ENCODE assay signal across 11 cellular contexts in the genomic region with DNA sequence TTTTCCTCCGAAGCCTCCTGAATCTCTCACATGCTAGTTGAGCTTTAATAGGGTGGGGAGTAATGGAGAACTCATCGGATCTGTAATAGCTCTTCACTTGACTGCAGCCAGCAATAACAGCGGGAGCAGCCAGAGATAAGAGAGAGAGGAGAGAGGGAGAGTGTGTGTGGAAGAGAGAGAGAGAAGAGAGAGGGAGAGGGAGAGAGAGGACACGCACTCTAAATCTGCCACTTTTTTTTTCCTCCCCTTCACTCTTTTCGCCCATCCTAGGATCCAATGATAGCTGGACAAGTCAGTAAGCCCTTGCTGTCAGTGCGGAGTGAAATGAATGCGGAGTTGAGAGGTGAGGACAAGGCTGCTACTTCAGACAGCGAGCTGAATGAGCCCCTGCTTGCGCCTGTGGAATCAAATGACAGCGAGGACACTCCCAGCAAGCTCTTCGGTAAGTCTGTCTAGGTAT.
DNase-seq lines count a peak whose midpoint lies in the region; ATAC-seq, FAIRE-seq and TF ChIP-seq lines count a peak whose summit lies in the region.
"Had no signal": no experiment of that assay in that cellular context is flagged by ENCODE, and none has a peak within 500 bp of the region (broad histone marks: within the 10 kb centered on the region; RNA-seq: fewer than 3 reads in every experiment).

No MANE protein-coding gene starts in this region.

- no peak overlapping the region; the same call in 1 of the 2 replicates for H3K27ac ChIP-seq in HEK293 (ENCODE audit: extremely low read depth, low read depth, low read length)
- H3K27ac ChIP-seq: HL-60, RWPE1 had no signal

- ATAC-seq in left ventricle myocardium superior: peak; percentile 81
- ATAC-seq in GM18870 (IDR thresholded peaks at IDR 0.05; ENCODE audit: unreplicated experiment): no peak
- ATAC-seq in HG03095 (IDR thresholded peaks at IDR 0.05; ENCODE audit: unreplicated experiment): no peak

- in situ Hi-C loops in G401 (cut with HindIII; ENCODE audit: low sequenced_read_pairs): no loop called here

- no peak for FAIRE-seq in GM12892 (lab: Jason Lieb, UNC)
- FAIRE-seq: endothelial cell of umbilical vein had no signal

- no peak for TF ChIP-seq CTCF in HEK293 (tag by site-specific recombination; IDR thresholded peaks at IDR 0.05)

- DNase-seq in NCI-H748 (lab: John Stamatoyannopoulos, UW; ENCODE audit: unreplicated experiment) (peak; percentile 90), left ventricle myocardium superior (no peak), putamen (ENCODE audit: low spot score) (peak; percentile 11), GM12892 (ENCODE audit: insufficient read length) (no peak), G401 (ENCODE audit: low spot score) (no peak)

- H3K9me3 ChIP-seq in HEK293 (ENCODE audit: control insufficient read depth, insufficient read depth, low read depth, low read length): no peaks in the 10 kb centered on the region

- H3K4me1 ChIP-seq in HEK293 (ENCODE audit: control insufficient read depth, insufficient read depth, low read length): peaks cover 8% of the 10 kb centered on the region

- intact Hi-C loops in left ventricle myocardium superior (cut with micrococcal nuclease): no loop called here

- H3K4me3 ChIP-seq in HEK293 (ENCODE audit: low read depth, low read length): peak overlapping the region; percentile 38

- H3K36me3 ChIP-seq in HEK293 (ENCODE audit: control insufficient read depth in 2 of 2, insufficient read depth in 1 of 2, low read length in 2 of 2): no peaks in the 10 kb centered on the region

- POLR2A ChIA-PET in HEK293 (lab: Yijun Ruan, JAX): interaction anchor here (0.6 to 1.3 kb wide), 6 partner anchors 9 to 1638 kb away, joined by 3 to 6 read pairs (median 4); partner anchors contain the start of gene VPS41

- CTCF ChIA-PET in HEK293 (lab: Yijun Ruan, JAX): interaction anchor here (0.6 to 0.8 kb wide), 3 partner anchors 15 to 272 kb away, joined by 3 to 4 read pairs (median 3); no protein-coding TSS in a partner anchor

- TF ChIP-seq POLR2A in GM12892 (IDR thresholded peaks at IDR 0.05; ENCODE audit: low read depth, low read length): no peak

TF ChIP-seq in HEK293, 187 proteins besides CTCF, POLR2A, EP300 and RAD21 (continues in another document):
- TF ChIP-seq ZNF16 (tag by site-specific recombination; IDR thresholded peaks at IDR 0.05; ENCODE audit: low read depth) (no peak), GFI1B (tag by site-specific recombination; IDR thresholded peaks at IDR 0.05) (0 out of 2 replicates have a peak, but pooled peaks have one; percentile 21), ZNF223 (tag by site-specific recombination; IDR thresholded peaks at IDR 0.05) (no peak), PRDM10 (tag by site-specific recombination; IDR thresholded peaks at IDR 0.05) (peak; percentile 86), MZF1 (tag by site-specific recombination; IDR thresholded peaks at IDR 0.05; ENCODE audit: borderline replicate concordance) (peak; percentile 66; the same call in 1 of the 2 replicates), WT1 (tag by site-specific recombination; IDR thresholded peaks at IDR 0.05) (no peak), ZNF658 (tag by site-specific recombination; IDR thresholded peaks at IDR 0.05) (no peak), ZNF596 (tag by site-specific recombination; IDR thresholded peaks at IDR 0.05) (peak; percentile 94), ZBTB21 (tag by site-specific recombination; IDR thresholded peaks at IDR 0.05) (no peak), ZNF157 (tag by site-specific recombination; IDR thresholded peaks at IDR 0.05) (no peak), ZNF530 (tag by site-specific recombination; IDR thresholded peaks at IDR 0.05; ENCODE audit: low read depth) (no peak), ZBTB20 (tag by site-specific recombination; IDR thresholded peaks at IDR 0.05) (peak; percentile 31; the same call in 1 of the 2 replicates), FEZF1 (tag by site-specific recombination; IDR thresholded peaks at IDR 0.05) (peak; percentile 28; the same call in 1 of the 2 replicates), GLI2 (tag by site-specific recombination; IDR thresholded peaks at IDR 0.05; ENCODE audit: borderline replicate concordance, low read depth) (no peak), ZIC2 (tag by site-specific recombination; IDR thresholded peaks at IDR 0.05) (peak; percentile 60; the same call in 1 of the 2 replicates), INSM2 (tag by site-specific recombination; IDR thresholded peaks at IDR 0.05) (no peak), ZNF654 (tag by site-specific recombination; IDR thresholded peaks at IDR 0.05; ENCODE audit: low read depth) (no peak), ZNF670 (tag by site-specific recombination; IDR thresholded peaks at IDR 0.05; ENCODE audit: low read depth) (no peak), ZNF843 (tag by site-specific recombination; IDR thresholded peaks at IDR 0.05) (0 out of 2 replicates have a peak, but pooled peaks have one; percentile 40), KLF7 (tag by site-specific recombination; IDR thresholded peaks at IDR 0.05; ENCODE audit: borderline replicate concordance) (no peak), ZNF140 (tag by site-specific recombination; IDR thresholded peaks at IDR 0.05) (no peak), ZNF335 (tag by site-specific recombination; conservative IDR thresholded peaks at IDR 0.05) (0 out of 2 replicates have a peak, but pooled peaks have one; percentile 44), SCRT2 (tag by site-specific recombination; IDR thresholded peaks at IDR 0.05) (no peak), ZNF146 (tag by site-specific recombination; IDR thresholded peaks at IDR 0.05) (no peak), ZNF23 (tag by site-specific recombination; IDR thresholded peaks at IDR 0.05; ENCODE audit: borderline replicate concordance) (no peak), ZXDB (tag by site-specific recombination; IDR thresholded peaks at IDR 0.05) (peak; percentile 92)
- TF ChIP-seq, protein P1, sequence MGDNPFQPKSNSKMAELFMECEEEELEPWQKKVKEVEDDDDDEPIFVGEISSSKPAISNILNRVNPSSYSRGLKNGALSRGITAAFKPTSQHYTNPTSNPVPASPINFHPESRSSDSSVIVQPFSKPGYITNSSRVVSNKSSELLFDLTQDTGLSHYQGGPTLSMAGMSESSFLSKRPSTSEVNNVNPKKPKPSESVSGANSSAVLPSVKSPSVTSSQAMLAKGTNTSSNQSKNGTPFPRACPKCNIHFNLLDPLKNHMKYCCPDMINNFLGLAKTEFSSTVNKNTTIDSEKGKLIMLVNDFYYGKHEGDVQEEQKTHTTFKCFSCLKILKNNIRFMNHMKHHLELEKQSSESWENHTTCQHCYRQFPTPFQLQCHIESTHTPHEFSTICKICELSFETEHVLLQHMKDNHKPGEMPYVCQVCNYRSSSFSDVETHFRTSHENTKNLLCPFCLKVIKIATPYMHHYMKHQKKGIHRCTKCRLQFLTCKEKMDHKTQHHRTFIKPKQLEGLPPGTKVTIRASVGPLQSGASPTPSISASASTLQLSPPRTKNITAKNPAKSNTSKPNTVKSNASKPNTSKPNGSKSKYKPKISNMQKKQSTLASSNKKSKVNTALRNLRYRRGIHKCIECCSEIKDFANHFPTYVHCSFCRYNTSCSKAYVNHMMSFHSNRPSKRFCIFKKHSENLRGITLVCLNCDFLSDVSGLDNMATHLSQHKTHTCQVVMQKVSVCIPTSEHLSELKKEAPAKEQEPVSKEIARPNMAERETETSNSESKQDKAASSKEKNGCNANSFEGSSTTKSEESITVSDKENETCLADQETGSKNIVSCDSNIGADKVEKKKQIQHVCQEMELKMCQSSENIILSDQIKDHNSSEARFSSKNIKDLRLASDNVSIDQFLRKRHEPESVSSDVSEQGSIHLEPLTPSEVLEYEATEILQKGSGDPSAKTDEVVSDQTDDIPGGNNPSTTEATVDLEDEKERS (tag by site-specific recombination; IDR thresholded peaks at IDR 0.05): no peak; the same call in 1 of the 2 replicates

Comparison
In these comparisons a context has a peak if more than half of its experiments do, and no peak if none do; other contexts are left out.
1. DNase-seq: peak in NCI-H748 (single experiment) and putamen (single experiment); none in left ventricle myocardium superior (single experiment), GM12892 (single experiment) and G401 (single experiment).